1 cellular context compared by ENCODE assay signal in the genomic region with DNA sequence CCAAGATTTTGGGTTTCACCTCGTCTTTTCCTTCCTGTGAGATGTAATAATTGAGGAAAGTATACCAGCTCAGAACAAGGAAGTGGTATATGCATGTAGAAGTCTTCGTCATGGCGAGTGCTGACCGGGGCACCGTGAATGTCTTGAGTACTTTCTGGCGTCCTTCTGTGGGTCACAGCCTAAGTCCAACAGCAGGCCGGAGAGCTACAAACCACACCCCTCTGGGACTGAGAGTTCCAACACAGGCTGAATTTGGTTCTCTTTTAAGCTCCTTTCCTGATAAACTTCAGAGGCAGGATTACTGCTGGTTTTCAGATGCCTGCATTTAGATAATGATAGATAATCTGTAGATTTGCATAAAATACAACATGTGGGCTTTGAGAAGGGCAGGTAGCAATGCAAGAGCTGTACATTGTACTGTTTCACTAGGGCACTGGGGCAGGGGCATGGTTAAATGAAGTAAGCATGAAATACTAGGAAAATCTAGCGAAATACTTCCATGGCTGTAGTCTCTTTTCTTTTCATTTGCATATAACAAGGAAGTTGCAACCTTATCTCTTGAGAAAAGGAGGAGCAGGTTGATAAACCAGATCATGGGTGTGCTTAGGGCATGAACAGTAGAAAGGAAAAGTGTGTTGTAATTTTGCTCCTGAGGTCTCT.
TF ChIP-seq lines count a peak whose summit lies in the region.

A gene with protein sequence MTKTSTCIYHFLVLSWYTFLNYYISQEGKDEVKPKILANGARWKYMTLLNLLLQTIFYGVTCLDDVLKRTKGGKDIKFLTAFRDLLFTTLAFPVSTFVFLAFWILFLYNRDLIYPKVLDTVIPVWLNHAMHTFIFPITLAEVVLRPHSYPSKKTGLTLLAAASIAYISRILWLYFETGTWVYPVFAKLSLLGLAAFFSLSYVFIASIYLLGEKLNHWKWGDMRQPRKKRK (minus strand): TSS at position 156 of the 660 bp plus-strand sequence. CDS start 44 bp downstream, at position 112.

TF ChIP-seq in K562, 482 proteins besides CTCF, POLR2A, EP300 and RAD21 (continued from another document and continues in another):
- TF ChIP-seq, protein P1, sequence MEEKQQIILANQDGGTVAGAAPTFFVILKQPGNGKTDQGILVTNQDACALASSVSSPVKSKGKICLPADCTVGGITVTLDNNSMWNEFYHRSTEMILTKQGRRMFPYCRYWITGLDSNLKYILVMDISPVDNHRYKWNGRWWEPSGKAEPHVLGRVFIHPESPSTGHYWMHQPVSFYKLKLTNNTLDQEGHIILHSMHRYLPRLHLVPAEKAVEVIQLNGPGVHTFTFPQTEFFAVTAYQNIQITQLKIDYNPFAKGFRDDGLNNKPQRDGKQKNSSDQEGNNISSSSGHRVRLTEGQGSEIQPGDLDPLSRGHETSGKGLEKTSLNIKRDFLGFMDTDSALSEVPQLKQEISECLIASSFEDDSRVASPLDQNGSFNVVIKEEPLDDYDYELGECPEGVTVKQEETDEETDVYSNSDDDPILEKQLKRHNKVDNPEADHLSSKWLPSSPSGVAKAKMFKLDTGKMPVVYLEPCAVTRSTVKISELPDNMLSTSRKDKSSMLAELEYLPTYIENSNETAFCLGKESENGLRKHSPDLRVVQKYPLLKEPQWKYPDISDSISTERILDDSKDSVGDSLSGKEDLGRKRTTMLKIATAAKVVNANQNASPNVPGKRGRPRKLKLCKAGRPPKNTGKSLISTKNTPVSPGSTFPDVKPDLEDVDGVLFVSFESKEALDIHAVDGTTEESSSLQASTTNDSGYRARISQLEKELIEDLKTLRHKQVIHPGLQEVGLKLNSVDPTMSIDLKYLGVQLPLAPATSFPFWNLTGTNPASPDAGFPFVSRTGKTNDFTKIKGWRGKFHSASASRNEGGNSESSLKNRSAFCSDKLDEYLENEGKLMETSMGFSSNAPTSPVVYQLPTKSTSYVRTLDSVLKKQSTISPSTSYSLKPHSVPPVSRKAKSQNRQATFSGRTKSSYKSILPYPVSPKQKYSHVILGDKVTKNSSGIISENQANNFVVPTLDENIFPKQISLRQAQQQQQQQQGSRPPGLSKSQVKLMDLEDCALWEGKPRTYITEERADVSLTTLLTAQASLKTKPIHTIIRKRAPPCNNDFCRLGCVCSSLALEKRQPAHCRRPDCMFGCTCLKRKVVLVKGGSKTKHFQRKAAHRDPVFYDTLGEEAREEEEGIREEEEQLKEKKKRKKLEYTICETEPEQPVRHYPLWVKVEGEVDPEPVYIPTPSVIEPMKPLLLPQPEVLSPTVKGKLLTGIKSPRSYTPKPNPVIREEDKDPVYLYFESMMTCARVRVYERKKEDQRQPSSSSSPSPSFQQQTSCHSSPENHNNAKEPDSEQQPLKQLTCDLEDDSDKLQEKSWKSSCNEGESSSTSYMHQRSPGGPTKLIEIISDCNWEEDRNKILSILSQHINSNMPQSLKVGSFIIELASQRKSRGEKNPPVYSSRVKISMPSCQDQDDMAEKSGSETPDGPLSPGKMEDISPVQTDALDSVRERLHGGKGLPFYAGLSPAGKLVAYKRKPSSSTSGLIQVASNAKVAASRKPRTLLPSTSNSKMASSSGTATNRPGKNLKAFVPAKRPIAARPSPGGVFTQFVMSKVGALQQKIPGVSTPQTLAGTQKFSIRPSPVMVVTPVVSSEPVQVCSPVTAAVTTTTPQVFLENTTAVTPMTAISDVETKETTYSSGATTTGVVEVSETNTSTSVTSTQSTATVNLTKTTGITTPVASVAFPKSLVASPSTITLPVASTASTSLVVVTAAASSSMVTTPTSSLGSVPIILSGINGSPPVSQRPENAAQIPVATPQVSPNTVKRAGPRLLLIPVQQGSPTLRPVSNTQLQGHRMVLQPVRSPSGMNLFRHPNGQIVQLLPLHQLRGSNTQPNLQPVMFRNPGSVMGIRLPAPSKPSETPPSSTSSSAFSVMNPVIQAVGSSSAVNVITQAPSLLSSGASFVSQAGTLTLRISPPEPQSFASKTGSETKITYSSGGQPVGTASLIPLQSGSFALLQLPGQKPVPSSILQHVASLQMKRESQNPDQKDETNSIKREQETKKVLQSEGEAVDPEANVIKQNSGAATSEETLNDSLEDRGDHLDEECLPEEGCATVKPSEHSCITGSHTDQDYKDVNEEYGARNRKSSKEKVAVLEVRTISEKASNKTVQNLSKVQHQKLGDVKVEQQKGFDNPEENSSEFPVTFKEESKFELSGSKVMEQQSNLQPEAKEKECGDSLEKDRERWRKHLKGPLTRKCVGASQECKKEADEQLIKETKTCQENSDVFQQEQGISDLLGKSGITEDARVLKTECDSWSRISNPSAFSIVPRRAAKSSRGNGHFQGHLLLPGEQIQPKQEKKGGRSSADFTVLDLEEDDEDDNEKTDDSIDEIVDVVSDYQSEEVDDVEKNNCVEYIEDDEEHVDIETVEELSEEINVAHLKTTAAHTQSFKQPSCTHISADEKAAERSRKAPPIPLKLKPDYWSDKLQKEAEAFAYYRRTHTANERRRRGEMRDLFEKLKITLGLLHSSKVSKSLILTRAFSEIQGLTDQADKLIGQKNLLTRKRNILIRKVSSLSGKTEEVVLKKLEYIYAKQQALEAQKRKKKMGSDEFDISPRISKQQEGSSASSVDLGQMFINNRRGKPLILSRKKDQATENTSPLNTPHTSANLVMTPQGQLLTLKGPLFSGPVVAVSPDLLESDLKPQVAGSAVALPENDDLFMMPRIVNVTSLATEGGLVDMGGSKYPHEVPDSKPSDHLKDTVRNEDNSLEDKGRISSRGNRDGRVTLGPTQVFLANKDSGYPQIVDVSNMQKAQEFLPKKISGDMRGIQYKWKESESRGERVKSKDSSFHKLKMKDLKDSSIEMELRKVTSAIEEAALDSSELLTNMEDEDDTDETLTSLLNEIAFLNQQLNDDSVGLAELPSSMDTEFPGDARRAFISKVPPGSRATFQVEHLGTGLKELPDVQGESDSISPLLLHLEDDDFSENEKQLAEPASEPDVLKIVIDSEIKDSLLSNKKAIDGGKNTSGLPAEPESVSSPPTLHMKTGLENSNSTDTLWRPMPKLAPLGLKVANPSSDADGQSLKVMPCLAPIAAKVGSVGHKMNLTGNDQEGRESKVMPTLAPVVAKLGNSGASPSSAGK (IDR thresholded peaks at IDR 0.05) = peak; percentile 51
- TF ChIP-seq CREB1 (IDR thresholded peaks at IDR 0.05) (peak; percentile 21; the same call in 1 of the 2 replicates), CREB1 (CRISPR knock-in tag; IDR thresholded peaks at IDR 0.05) (no peak), BRD9 (IDR thresholded peaks at IDR 0.05; ENCODE audit: low read depth, partially characterized antibody) (peak; percentile 44), NCOR1 (IDR thresholded peaks at IDR 0.05) (peak; percentile 37; the same call in 1 of the 2 replicates), ATF1 (CRISPR knock-in tag; IDR thresholded peaks at IDR 0.05) (no peak), ATF1 (tag; IDR thresholded peaks at IDR 0.05) (peak; percentile 73), ZNF584 (CRISPR knock-in tag; IDR thresholded peaks at IDR 0.05; ENCODE audit: low read depth) (0 out of 2 replicates have a peak, but pooled peaks have one; percentile 29), CTBP1 (IDR thresholded peaks at IDR 0.05; ENCODE audit: borderline replicate concordance) (peak; percentile 53; the same call in 1 of the 2 replicates), ZNF41 (CRISPR knock-in tag; conservative IDR thresholded peaks at IDR 0.05) (no peak), ZNF589 (CRISPR knock-in tag; IDR thresholded peaks at IDR 0.05; ENCODE audit: low read depth) (peak; percentile 40; the same call in 1 of the 2 replicates), SMARCA4 (IDR thresholded peaks at IDR 0.05) (peak; percentile 71), MTA2 (IDR thresholded peaks at IDR 0.05; ENCODE audit: low read depth) (0 out of 2 replicates have a peak, but pooled peaks have one; percentile 53), CEBPG (CRISPR knock-in tag; IDR thresholded peaks at IDR 0.05) (no peak), CEBPG (tag; conservative IDR thresholded peaks at IDR 0.05 in 1 of 2, IDR thresholded peaks at IDR 0.05 in 1 of 2) (0 out of 4 replicates have a peak, but pooled peaks of 1 of the 2 experiments have one; percentile 7), CCAR2 (IDR thresholded peaks at IDR 0.05; ENCODE audit: low read depth, low read length) (no peak), CBX3 (IDR thresholded peaks at IDR 0.05; ENCODE audit: borderline replicate concordance in 1 of 2, low read length in 2 of 2) (peak in 1 of 2 experiments; percentile 10; a peak in 1 of 3 replicates), GATAD2A (IDR thresholded peaks at IDR 0.05) (peak; percentile 64; the same call in 1 of the 2 replicates)
- TF ChIP-seq, protein P2, sequence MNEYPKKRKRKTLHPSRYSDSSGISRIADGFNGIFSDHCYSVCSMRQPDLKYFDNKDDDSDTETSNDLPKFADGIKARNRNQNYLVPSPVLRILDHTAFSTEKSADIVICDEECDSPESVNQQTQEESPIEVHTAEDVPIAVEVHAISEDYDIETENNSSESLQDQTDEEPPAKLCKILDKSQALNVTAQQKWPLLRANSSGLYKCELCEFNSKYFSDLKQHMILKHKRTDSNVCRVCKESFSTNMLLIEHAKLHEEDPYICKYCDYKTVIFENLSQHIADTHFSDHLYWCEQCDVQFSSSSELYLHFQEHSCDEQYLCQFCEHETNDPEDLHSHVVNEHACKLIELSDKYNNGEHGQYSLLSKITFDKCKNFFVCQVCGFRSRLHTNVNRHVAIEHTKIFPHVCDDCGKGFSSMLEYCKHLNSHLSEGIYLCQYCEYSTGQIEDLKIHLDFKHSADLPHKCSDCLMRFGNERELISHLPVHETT (CRISPR knock-in tag; conservative IDR thresholded peaks at IDR 0.05 in 1 of 2, IDR thresholded peaks at IDR 0.05 in 1 of 2) = peak in 1 of 2 experiments; percentile 62; a peak in 1 of 4 replicates
- TF ChIP-seq, protein P3, sequence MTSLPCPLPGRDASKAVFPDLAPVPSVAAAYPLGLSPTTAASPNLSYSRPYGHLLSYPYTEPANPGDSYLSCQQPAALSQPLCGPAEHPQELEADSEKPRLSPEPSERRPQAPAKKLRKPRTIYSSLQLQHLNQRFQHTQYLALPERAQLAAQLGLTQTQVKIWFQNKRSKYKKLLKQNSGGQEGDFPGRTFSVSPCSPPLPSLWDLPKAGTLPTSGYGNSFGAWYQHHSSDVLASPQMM (CRISPR knock-in tag; IDR thresholded peaks at IDR 0.05) = no peak
- TF ChIP-seq, protein P4, sequence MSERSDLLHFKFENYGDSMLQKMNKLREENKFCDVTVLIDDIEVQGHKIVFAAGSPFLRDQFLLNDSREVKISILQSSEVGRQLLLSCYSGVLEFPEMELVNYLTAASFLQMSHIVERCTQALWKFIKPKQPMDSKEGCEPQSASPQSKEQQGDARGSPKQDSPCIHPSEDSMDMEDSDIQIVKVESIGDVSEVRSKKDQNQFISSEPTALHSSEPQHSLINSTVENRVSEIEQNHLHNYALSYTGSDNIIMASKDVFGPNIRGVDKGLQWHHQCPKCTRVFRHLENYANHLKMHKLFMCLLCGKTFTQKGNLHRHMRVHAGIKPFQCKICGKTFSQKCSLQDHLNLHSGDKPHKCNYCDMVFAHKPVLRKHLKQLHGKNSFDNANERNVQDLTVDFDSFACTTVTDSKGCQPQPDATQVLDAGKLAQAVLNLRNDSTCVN (CRISPR knock-in tag; IDR thresholded peaks at IDR 0.05) = no peak
- TF ChIP-seq, protein P5, sequence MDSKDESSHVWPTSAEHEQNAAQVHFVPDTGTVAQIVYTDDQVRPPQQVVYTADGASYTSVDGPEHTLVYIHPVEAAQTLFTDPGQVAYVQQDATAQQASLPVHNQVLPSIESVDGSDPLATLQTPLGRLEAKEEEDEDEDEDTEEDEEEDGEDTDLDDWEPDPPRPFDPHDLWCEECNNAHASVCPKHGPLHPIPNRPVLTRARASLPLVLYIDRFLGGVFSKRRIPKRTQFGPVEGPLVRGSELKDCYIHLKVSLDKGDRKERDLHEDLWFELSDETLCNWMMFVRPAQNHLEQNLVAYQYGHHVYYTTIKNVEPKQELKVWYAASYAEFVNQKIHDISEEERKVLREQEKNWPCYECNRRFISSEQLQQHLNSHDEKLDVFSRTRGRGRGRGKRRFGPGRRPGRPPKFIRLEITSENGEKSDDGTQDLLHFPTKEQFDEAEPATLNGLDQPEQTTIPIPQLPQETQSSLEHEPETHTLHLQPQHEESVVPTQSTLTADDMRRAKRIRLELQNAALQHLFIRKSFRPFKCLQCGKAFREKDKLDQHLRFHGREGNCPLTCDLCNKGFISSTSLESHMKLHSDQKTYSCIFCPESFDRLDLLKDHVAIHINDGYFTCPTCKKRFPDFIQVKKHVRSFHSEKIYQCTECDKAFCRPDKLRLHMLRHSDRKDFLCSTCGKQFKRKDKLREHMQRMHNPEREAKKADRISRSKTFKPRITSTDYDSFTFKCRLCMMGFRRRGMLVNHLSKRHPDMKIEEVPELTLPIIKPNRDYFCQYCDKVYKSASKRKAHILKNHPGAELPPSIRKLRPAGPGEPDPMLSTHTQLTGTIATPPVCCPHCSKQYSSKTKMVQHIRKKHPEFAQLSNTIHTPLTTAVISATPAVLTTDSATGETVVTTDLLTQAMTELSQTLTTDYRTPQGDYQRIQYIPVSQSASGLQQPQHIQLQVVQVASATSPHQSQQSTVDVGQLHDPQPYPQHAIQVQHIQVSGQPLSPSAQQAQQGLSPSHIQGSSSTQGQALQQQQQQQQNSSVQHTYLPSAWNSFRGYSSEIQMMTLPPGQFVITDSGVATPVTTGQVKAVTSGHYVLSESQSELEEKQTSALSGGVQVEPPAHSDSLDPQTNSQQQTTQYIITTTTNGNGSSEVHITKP (IDR thresholded peaks at IDR 0.05; ENCODE audit: partially characterized antibody) = no peak
- TF ChIP-seq, protein P6, sequence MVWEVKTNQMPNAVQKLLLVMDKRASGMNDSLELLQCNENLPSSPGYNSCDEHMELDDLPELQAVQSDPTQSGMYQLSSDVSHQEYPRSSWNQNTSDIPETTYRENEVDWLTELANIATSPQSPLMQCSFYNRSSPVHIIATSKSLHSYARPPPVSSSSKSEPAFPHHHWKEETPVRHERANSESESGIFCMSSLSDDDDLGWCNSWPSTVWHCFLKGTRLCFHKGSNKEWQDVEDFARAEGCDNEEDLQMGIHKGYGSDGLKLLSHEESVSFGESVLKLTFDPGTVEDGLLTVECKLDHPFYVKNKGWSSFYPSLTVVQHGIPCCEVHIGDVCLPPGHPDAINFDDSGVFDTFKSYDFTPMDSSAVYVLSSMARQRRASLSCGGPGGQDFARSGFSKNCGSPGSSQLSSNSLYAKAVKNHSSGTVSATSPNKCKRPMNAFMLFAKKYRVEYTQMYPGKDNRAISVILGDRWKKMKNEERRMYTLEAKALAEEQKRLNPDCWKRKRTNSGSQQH (CRISPR knock-in tag; IDR thresholded peaks at IDR 0.05) = no peak
- TF ChIP-seq, protein P7, sequence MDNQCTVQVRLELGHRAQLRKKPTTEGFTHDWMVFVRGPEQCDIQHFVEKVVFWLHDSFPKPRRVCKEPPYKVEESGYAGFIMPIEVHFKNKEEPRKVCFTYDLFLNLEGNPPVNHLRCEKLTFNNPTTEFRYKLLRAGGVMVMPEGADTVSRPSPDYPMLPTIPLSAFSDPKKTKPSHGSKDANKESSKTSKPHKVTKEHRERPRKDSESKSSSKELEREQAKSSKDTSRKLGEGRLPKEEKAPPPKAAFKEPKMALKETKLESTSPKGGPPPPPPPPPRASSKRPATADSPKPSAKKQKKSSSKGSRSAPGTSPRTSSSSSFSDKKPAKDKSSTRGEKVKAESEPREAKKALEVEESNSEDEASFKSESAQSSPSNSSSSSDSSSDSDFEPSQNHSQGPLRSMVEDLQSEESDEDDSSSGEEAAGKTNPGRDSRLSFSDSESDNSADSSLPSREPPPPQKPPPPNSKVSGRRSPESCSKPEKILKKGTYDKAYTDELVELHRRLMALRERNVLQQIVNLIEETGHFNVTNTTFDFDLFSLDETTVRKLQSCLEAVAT (IDR thresholded peaks at IDR 0.05) = peak in 1 of 2 experiments; percentile 81; a peak in 1 of 4 replicates
